ENCODE assay signal across 14 cellular contexts in the genomic region with DNA sequence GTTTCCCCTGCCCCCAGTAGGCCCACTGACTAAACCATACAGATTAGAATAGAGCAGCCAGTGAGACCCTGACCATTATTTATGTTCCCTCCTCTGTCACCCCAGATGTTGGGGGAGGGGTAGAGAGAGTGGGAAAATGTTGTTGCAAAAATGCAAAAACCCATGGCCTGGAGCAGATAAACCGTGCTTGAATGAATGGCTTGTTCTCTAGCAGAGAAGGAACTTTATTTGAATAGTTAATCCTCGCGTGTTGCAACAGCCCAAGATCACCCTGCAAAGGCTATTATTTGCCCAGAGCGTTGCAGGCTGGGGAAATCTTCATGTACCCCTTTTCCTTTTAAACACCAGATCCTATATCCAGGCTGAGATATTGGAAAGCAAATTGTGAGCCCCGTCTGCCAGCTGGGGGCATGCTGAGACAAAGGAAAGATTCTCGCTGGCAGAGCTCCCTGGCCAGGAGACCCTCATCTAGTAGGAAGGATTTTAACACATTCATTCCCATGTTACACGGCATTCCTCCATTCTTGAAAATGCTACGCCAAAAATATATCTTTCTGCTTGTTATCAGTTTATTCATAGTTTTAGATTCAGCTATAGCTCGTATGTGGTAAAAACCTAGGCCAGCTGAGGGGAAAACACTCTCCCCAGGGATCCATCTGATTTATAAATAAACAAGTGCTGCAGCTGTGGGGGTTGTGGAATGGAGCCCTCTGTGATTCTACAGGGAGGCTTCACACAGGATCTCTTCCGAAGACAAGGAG. TPM values are rescaled to one million over a fixed set of nuclear protein-coding genes. Genes with fewer than 3 reads are reported as not detected.
DNase-seq lines count a peak whose midpoint lies in the region; ATAC-seq and TF ChIP-seq lines count a peak whose summit lies in the region.
"Had no signal": no experiment of that assay in that cellular context is flagged by ENCODE, and none has a peak within 500 bp of the region (broad histone marks: within the 10 kb centered on the region; RNA-seq: fewer than 3 reads in every experiment).

No MANE protein-coding gene starts in this region.

- H3K4me3 ChIP-seq in H7 (ENCODE audit: insufficient read depth, low read depth, low read length) (no peak overlapping the region), SK-N-MC (peak overlapping the region; percentile 62)
- H3K4me3 ChIP-seq: heart left ventricle had no signal

- peak overlapping the region; percentile 60 for H3K27ac ChIP-seq in SK-N-MC
- H3K27ac ChIP-seq: heart left ventricle had no signal

- no peaks in the 10 kb centered on the region for H3K36me3 ChIP-seq in H7 (replicated peaks; ENCODE audit: control insufficient read depth, insufficient read depth, low read length)
- H3K36me3 ChIP-seq in SK-N-MC (ENCODE audit: insufficient read depth, low read length), result no peaks in the 10 kb centered on the region
- H3K36me3 ChIP-seq: heart left ventricle had no signal

- H3K27me3 ChIP-seq in H7 (ENCODE audit: control insufficient read depth, insufficient read depth, low read length), result no peaks in the 10 kb centered on the region

- H3K9me3 ChIP-seq in SK-N-MC (ENCODE audit: low read depth, low read length), result no peaks in the 10 kb centered on the region
- H3K9me3 ChIP-seq: heart left ventricle had no signal

- no peak for ATAC-seq in omental fat pad (ENCODE audit: low FRiP score)
- no peak for ATAC-seq in GM18909 (IDR thresholded peaks at IDR 0.05; ENCODE audit: poor library complexity, unreplicated experiment)
- ATAC-seq: heart left ventricle had no signal

- peak; percentile 65 for DNase-seq in H7
- peak; percentile 26 for DNase-seq in NCI-H1417 treated with DMSO at 0.1 percent for 48 hours (lab: John Stamatoyannopoulos, UW)
- peak; percentile 18 for DNase-seq in SK-N-MC (ENCODE audit: low read depth, low spot score)
- peak; percentile 19 for DNase-seq in myocyte (ENCODE audit: low read depth)
- no peak for DNase-seq in NCI-H2081 treated with DMSO at 0.1 percent for 48 hours (lab: John Stamatoyannopoulos, UW)
- DNase-seq in T-helper 2 cell, result no peak
- DNase-seq in omental fat pad (ENCODE audit: low spot score), result no peak
- DNase-seq: effector memory CD4-positive, alpha-beta T cell; GOT3; heart left ventricle; Kasumi-1 had no signal

- peak overlapping the region; percentile 30 for H3K9ac ChIP-seq in SK-N-MC (ENCODE audit: insufficient read length)

- TF ChIP-seq CTCF in omental fat pad (IDR thresholded peaks at IDR 0.05), result no peak

RNA-seq across cellular contexts. Expression of gene LINC00237, which starts 53.0 kb away (rescaled TPM):
- 3.7 and 5.4 TPM in 2 replicates for total RNA-seq in H7 (2014; rRNA removed; shearing (Covaris generic))
- not detected in 2 replicates for total RNA-seq in myocyte
- polyA plus RNA-seq in myocyte (2012), result not detected
- not detected for total RNA-seq in omental fat pad
- total RNA-seq: heart left ventricle, renal cortical epithelial cell, subcutaneous adipose tissue had no signal
- polyA plus RNA-seq: heart left ventricle had no signal

Comparison
In these comparisons a context has a peak if more than half of its experiments do, and no peak if none do; other contexts are left out.
1. DNase-seq: peak in H7 (single experiment), NCI-H1417 treated with DMSO at 0.1 percent for 48 hours (single experiment), SK-N-MC (single experiment) and myocyte (single experiment); none in NCI-H2081 treated with DMSO at 0.1 percent for 48 hours (single experiment), T-helper 2 cell (0 of 5) and omental fat pad (single experiment).